18 cellular contexts compared by ENCODE assay signal in the genomic region with DNA sequence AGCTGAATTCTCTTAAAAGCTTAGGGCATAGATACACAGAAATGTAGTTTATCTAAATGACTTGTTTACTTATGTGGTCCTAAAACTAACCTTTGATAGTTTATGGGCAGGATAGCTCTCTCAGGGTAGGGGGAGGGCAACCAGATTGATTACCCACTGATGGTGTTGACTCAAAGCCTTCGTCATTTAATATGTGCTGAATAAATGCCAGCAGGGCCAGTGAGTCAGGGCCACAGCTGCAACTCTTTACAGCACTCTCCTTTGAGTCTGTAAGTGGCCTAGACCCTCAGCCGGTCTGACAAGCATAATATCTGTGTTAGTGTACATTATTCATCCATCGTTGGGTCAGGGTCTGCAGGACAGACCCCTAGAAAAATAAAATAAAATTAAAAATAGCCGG.
DNase-seq lines count a peak whose midpoint lies in the region; ATAC-seq, FAIRE-seq and TF ChIP-seq lines count a peak whose summit lies in the region.
"Had no signal": no experiment of that assay in that cellular context is flagged by ENCODE, and none has a peak within 500 bp of the region (broad histone marks: within the 10 kb centered on the region; RNA-seq: fewer than 3 reads in every experiment).

No MANE protein-coding gene starts in this region.

- no peaks in the 10 kb centered on the region for H3K27me3 ChIP-seq in mesenchymal stem cell (ENCODE audit: control insufficient read depth in 1 of 2, insufficient read depth in 1 of 2, low read length in 2 of 2)
- H3K27me3 ChIP-seq: BLaER1 had no signal

- H3K9me3 ChIP-seq in mesenchymal stem cell (ENCODE audit: control insufficient read depth, low read length): peaks cover 42% of the 10 kb centered on the region
- H3K9me3 ChIP-seq: HAP-1 had no signal

- H2BK5ac ChIP-seq in mesenchymal stem cell (ENCODE audit: low read depth, low read length, poor library complexity, severe bottlenecking): no peak overlapping the region

- no peak overlapping the region for H4K8ac ChIP-seq in mesenchymal stem cell (ENCODE audit: low read length)

- H3K79me1 ChIP-seq in mesenchymal stem cell (replicated peaks; ENCODE audit: low read length, poor library complexity, severe bottlenecking): no peaks in the 10 kb centered on the region

- ATAC-seq in HG02642 (IDR thresholded peaks at IDR 0.05; ENCODE audit: poor library complexity, unreplicated experiment): no peak
- ATAC-seq in HG03439 (IDR thresholded peaks at IDR 0.05; ENCODE audit: unreplicated experiment): no peak

- H3K23ac ChIP-seq in mesenchymal stem cell (ENCODE audit: low read length in 2 of 2): no peak overlapping the region

- H3K14ac ChIP-seq in mesenchymal stem cell (ENCODE audit: low read length in 2 of 2): no peak overlapping the region

- H2BK15ac ChIP-seq in mesenchymal stem cell (ENCODE audit: low read depth, poor library complexity, severe bottlenecking): no peak overlapping the region

- H2BK12ac ChIP-seq in mesenchymal stem cell (ENCODE audit: low read length in 2 of 2): no peak overlapping the region

- no peak overlapping the region for H3K4me2 ChIP-seq in mesenchymal stem cell (ENCODE audit: low read length, poor library complexity, severe bottlenecking)
- H3K4me2 ChIP-seq: BLaER1, KMS-11 had no signal

- H4K91ac ChIP-seq in mesenchymal stem cell (ENCODE audit: low read length): no peak overlapping the region

- H2BK120ac ChIP-seq in mesenchymal stem cell (ENCODE audit: low read depth, low read length): no peak overlapping the region

- no peak overlapping the region for H3K18ac ChIP-seq in mesenchymal stem cell (ENCODE audit: low read depth in 1 of 2, low read length in 2 of 2)

- TF ChIP-seq POLR2A in H54 (IDR thresholded peaks at IDR 0.05; ENCODE audit: low read depth, low read length): no peak

- no peaks in the 10 kb centered on the region for H3K36me3 ChIP-seq in mesenchymal stem cell (ENCODE audit: control insufficient read depth in 1 of 2, insufficient read depth in 2 of 2, low read depth in 1 of 2, low read length in 2 of 2)
- H3K36me3 ChIP-seq: BLaER1, HAP-1 had no signal

- H3K27ac ChIP-seq in mesenchymal stem cell (ENCODE audit: low read length, poor library complexity, severe bottlenecking): no peak overlapping the region
- H3K27ac ChIP-seq: BLaER1, KMS-11 had no signal

- DNase-seq in EL (peak; percentile 50), H54 (ENCODE audit: insufficient read length, low spot score) (no peak), HT1080 (ENCODE audit: low read depth) (peak; percentile 63), RKO (ENCODE audit: low spot score) (peak; percentile 8), mesenchymal stem cell (no peak)
- no peak for DNase-seq in activated effector memory CD4-positive, alpha-beta T cell treated with Interleukin-2 at 50 U/mL for 16 hours
- DNase-seq: 8988T; CD4-positive, alpha-beta memory T cell; DMS153; DMS79; GOT3 had no signal

- no peaks in the 10 kb centered on the region for H3K4me1 ChIP-seq in mesenchymal stem cell (ENCODE audit: control insufficient read depth, insufficient read depth, low read depth, low read length)
- H3K4me1 ChIP-seq: BLaER1, HAP-1 had no signal

- H3K4ac ChIP-seq in mesenchymal stem cell (ENCODE audit: low read depth in 1 of 2, low read length in 2 of 2): no peak overlapping the region

- 67% methylated on average over 4 of the region's 4 CpGs for WGBS in mesenchymal stem cell

- no peak overlapping the region for H3K9ac ChIP-seq in mesenchymal stem cell (ENCODE audit: low read length)
- H3K9ac ChIP-seq: BLaER1, KMS-11 had no signal

- no peak overlapping the region for H3K4me3 ChIP-seq in mesenchymal stem cell (ENCODE audit: insufficient read depth in 1 of 2, low read depth in 1 of 2, low read length in 2 of 2)
- H3K4me3 ChIP-seq: BLaER1, HAP-1 had no signal

- no peak overlapping the region for H2AFZ ChIP-seq in mesenchymal stem cell (ENCODE audit: low read depth, low read length)

- no peak overlapping the region for H2AK5ac ChIP-seq in mesenchymal stem cell (ENCODE audit: low read length, severe bottlenecking)

- FAIRE-seq in H54 (lab: Jason Lieb, UNC): peak; percentile 53
- FAIRE-seq: GM12891, GM19239 had no signal

Comparison
In these comparisons a context has a peak if more than half of its experiments do, and no peak if none do; other contexts are left out.
1. DNase-seq: peak in EL (single experiment), HT1080 (single experiment) and RKO (single experiment); none in H54 (single experiment), activated effector memory CD4-positive, alpha-beta T cell treated with Interleukin-2 at 50 U/mL for 16 hours (single experiment) and mesenchymal stem cell (single experiment).